8 cellular contexts compared by ENCODE assay signal in genomic region chr2:229715895-229716507, GRCh38. TPM values are rescaled to one million over a fixed set of nuclear protein-coding genes. Genes with fewer than 3 reads are reported as not detected.
A peak's percentile ranks its signal among the peaks of the same experiment; 100 is the strongest.
DNase-seq lines count a peak whose midpoint lies in the region; ATAC-seq and TF ChIP-seq lines count a peak whose summit lies in the region.

No MANE protein-coding gene starts in this region.

- no peaks in the 10 kb centered on the region for H3K9me3 ChIP-seq in Karpas-422 (ENCODE audit: low read length)
- H3K9me3 ChIP-seq in PC-9 (ENCODE audit: insufficient read depth, low read depth) = no peaks in the 10 kb centered on the region

- H3K9ac ChIP-seq in Karpas-422 (ENCODE audit: low read length) = no peak overlapping the region

- H3F3A ChIP-seq in PC-9 (ENCODE audit: insufficient read depth, low read depth) = no peaks in the 10 kb centered on the region; the same call in none of the 2 replicates

- intact Hi-C loops in PC-9 (cut with micrococcal nuclease; ENCODE audit: unreplicated experiment) = loop anchor here (1.0 to 10.0 kb wide), 5 partner anchors 131 to 1031 kb away; no protein-coding TSS in a partner anchor

- H3K4me1 Mint-ChIP-seq in central memory CD8-positive, alpha-beta T cell = peaks cover 8% of the 10 kb centered on the region
- peaks cover 10% of the 10 kb centered on the region for H3K4me1 Mint-ChIP-seq in nephron

- no TSS peak for BruUV-seq in PC-9 (replicated peaks; lab: Mats Ljungman, UMichigan)

- H3K36me3 ChIP-seq in Karpas-422 (ENCODE audit: insufficient read depth, low read length) (no peaks in the 10 kb centered on the region), PC-9 (ENCODE audit: low read depth) (no peaks in the 10 kb centered on the region)

- H3K27me3 ChIP-seq in Karpas-422 (ENCODE audit: low read length) (no peaks in the 10 kb centered on the region), PC-9 (ENCODE audit: insufficient read depth, low read depth) (peaks cover 13% of the 10 kb centered on the region)

- DNase-seq in DMS153 treated with DMSO at 0.1 percent for 48 hours (lab: John Stamatoyannopoulos, UW; ENCODE audit: unreplicated experiment) (peak; percentile 65), Karpas-422 (peak; percentile 85), PC-9 (peak in 1 of 2 experiments; percentile 40), globus pallidus (ENCODE audit: low spot score) (no peak)
- no peak for DNase-seq in central memory CD8-positive, alpha-beta T cell (ENCODE audit: low spot score in 2 of 2)

- H3K4me1 ChIP-seq in Karpas-422 (ENCODE audit: low read length) = peaks cover 16% of the 10 kb centered on the region
- H3K4me1 ChIP-seq in PC-9 (replicated peaks; ENCODE audit: insufficient read depth) = 0 out of 2 replicates have a peak, but pooled peaks cover 7% of the 10 kb centered on the region

- ATAC-seq in central memory CD8-positive, alpha-beta T cell (replicated peaks; ENCODE audit: extremely low read depth, poor library complexity, severe bottlenecking) = no peak
- ATAC-seq in GM18909 (IDR thresholded peaks at IDR 0.05; ENCODE audit: poor library complexity, unreplicated experiment) = no peak
- ATAC-seq in HG02884 (IDR thresholded peaks at IDR 0.05; ENCODE audit: unreplicated experiment) = no peak

- H2AFZ ChIP-seq in Karpas-422 (ENCODE audit: low read length) = no peak overlapping the region
- H2AFZ ChIP-seq in PC-9 = no peak overlapping the region

- H3K9me2 ChIP-seq in Karpas-422 (replicated peaks; ENCODE audit: insufficient read depth, low read length) (no peaks in the 10 kb centered on the region), PC-9 (ENCODE audit: insufficient read depth) (no peaks in the 10 kb centered on the region)

- H3K79me2 ChIP-seq in Karpas-422 (ENCODE audit: low read length) = no peaks in the 10 kb centered on the region
- no peaks in the 10 kb centered on the region for H3K79me2 ChIP-seq in PC-9 (ENCODE audit: low read depth)

- peak; percentile 77 for TF ChIP-seq CTCF in PC-9 (conservative IDR thresholded peaks at IDR 0.05)
- peak; percentile 54 to 60 (median 60) for TF ChIP-seq CTCF in nephron (IDR thresholded peaks at IDR 0.05; ENCODE audit: unreplicated experiment in 3 of 3)

- H3K27ac Mint-ChIP-seq in central memory CD8-positive, alpha-beta T cell (ENCODE audit: low read depth) = no peak overlapping the region
- H3K27ac Mint-ChIP-seq in nephron = no peak overlapping the region

- H3K4me3 Mint-ChIP-seq in central memory CD8-positive, alpha-beta T cell = peak overlapping the region; percentile 24
- H3K4me3 Mint-ChIP-seq in nephron = peak overlapping the region; percentile 53 to 76 (median 74)

- H3K36me3 Mint-ChIP-seq in central memory CD8-positive, alpha-beta T cell (ENCODE audit: insufficient read depth) = no peaks in the 10 kb centered on the region
- H3K36me3 Mint-ChIP-seq in nephron (ENCODE audit: low read depth) = no peaks in the 10 kb centered on the region

- CTCF ChIA-PET in PC-9 (lab: Charles Lee) = interaction anchor here (0.7 kb wide), 1 partner anchor 373 kb away, joined by 3 read pairs; no protein-coding TSS in a partner anchor

- no peak overlapping the region for H3K4me2 ChIP-seq in Karpas-422 (ENCODE audit: low read depth, low read length, poor library complexity, severe bottlenecking)
- H3K4me2 ChIP-seq in PC-9 = no peak overlapping the region

- H3K4me3 ChIP-seq in Karpas-422 (ENCODE audit: low read length) = no peak overlapping the region
- H3K4me3 ChIP-seq in PC-9 = no peak overlapping the region

- H3K27me3 Mint-ChIP-seq in central memory CD8-positive, alpha-beta T cell = peaks cover 82% of the 10 kb centered on the region
- H3K27me3 Mint-ChIP-seq in nephron (ENCODE audit: low read depth) = peaks cover 82% of the 10 kb centered on the region

- POLR2A ChIA-PET in PC-9 (lab: Charles Lee; ENCODE audit: unreplicated experiment) = no interaction called here

- no peaks in the 10 kb centered on the region for H3K9me3 Mint-ChIP-seq in central memory CD8-positive, alpha-beta T cell
- H3K9me3 Mint-ChIP-seq in nephron = peaks cover 7% of the 10 kb centered on the region

- no peak overlapping the region for H3K27ac ChIP-seq in Karpas-422 (ENCODE audit: low read length)
- no peak overlapping the region for H3K27ac ChIP-seq in PC-9

- H4K20me1 ChIP-seq in Karpas-422 (ENCODE audit: insufficient read depth, low read depth, low read length) = no peaks in the 10 kb centered on the region
- no peaks in the 10 kb centered on the region for H4K20me1 ChIP-seq in PC-9 (ENCODE audit: insufficient read depth)

RNA-seq across cellular contexts. Expression of gene DNER, which starts 1.6 kb away (rescaled TPM):
- not detected in 2 replicates for total RNA-seq in Karpas-422 (2014; rRNA removed; shearing (Covaris generic); ENCODE audit: low replicate concordance)
- total RNA-seq in PC-9 (2021) = 0.28 and 0.58 TPM in 2 replicates

Comparison
In these comparisons a context has a peak if more than half of its experiments do, and no peak if none do; other contexts are left out.
1. DNase-seq: peak in DMS153 treated with DMSO at 0.1 percent for 48 hours (single experiment) and Karpas-422 (single experiment); none in central memory CD8-positive, alpha-beta T cell (0 of 2) and globus pallidus (single experiment).